In genomic region chr21:42003051-42003461, GRCh38 we compare ENCODE assay signal across 8 cellular contexts. TPM values are rescaled to one million over a fixed set of nuclear protein-coding genes. Genes with fewer than 3 reads are reported as not detected.
DNase-seq lines count a peak whose midpoint lies in the region; ATAC-seq and TF ChIP-seq lines count a peak whose summit lies in the region.
"Had no signal": no experiment of that assay in that cellular context is flagged by ENCODE, and none has a peak within 500 bp of the region (broad histone marks: within the 10 kb centered on the region; RNA-seq: fewer than 3 reads in every experiment).

No MANE protein-coding gene starts in this region.

- H3K4me3 ChIP-seq in RWPE2 (ENCODE audit: severe bottlenecking), result no peak overlapping the region
- no peak overlapping the region for H3K4me3 ChIP-seq in mammary epithelial cell (replicated peaks in 1 of 3; ENCODE audit: insufficient read depth in 1 of 3, low read depth in 2 of 3, low read length in 3 of 3)
- no peak overlapping the region for H3K4me3 ChIP-seq in CD8-positive, alpha-beta memory T cell (ENCODE audit: low read length)

- H3K36me3 Mint-ChIP-seq in CD8-positive, alpha-beta memory T cell, result peaks cover 3 to 46% (median 19%) of the 10 kb centered on the region in 3 donors

- DNase-seq in RWPE2 (ENCODE audit: low spot score) (no peak), mammary epithelial cell (peak; percentile 30), SW 1271 (lab: John Stamatoyannopoulos, UW) (no peak), NCI-H524 treated with DMSO at 0.1 percent for 48 hours (lab: John Stamatoyannopoulos, UW) (no peak)
- peak; percentile 30 for DNase-seq in stimulated activated CD4-positive, alpha-beta T cell treated with anti-CD3 and anti-CD28 coated beads, Interleukin-4, amount 100 ng/mL, for 1 hour
- no peak for DNase-seq in CD8-positive, alpha-beta memory T cell

- H3K9me3 ChIP-seq in RWPE2 (ENCODE audit: severe bottlenecking) (no peaks in the 10 kb centered on the region), mammary epithelial cell (replicated peaks; ENCODE audit: insufficient read depth, low read length) (no peaks in the 10 kb centered on the region)
- H3K9me3 ChIP-seq in CD8-positive, alpha-beta memory T cell (ENCODE audit: low read length), result no peaks in the 10 kb centered on the region

- peak; percentile 6 for ATAC-seq in GM18868 (IDR thresholded peaks at IDR 0.05; ENCODE audit: unreplicated experiment)
- ATAC-seq in RWPE2 (ENCODE audit: low read depth), result peak; percentile 25; the same call in 1 of the 3 replicates

- POLR2A ChIA-PET in CD8-positive, alpha-beta memory T cell (lab: Charles Lee), result no interaction called here

- H2AFZ ChIP-seq in mammary epithelial cell (ENCODE audit: low read depth, low read length), result no peak overlapping the region

- peaks cover 58% of the 10 kb centered on the region for H3K36me3 ChIP-seq in RWPE2 (ENCODE audit: low read depth)
- H3K36me3 ChIP-seq in mammary epithelial cell (ENCODE audit: insufficient read depth, low read length), result peaks cover 2% of the 10 kb centered on the region
- H3K36me3 ChIP-seq in CD8-positive, alpha-beta memory T cell (ENCODE audit: insufficient read depth, low read length), result peaks cover 5% of the 10 kb centered on the region

- peak overlapping the region in 2 of 8 donors; percentile 44 to 58 for H3K27ac Mint-ChIP-seq in CD8-positive, alpha-beta memory T cell

- peaks cover 16 to 51% (median 43%) of the 10 kb centered on the region in 3 donors for H3K4me1 Mint-ChIP-seq in CD8-positive, alpha-beta memory T cell

- no peaks in the 10 kb centered on the region for H3K9me3 Mint-ChIP-seq in CD8-positive, alpha-beta memory T cell
- H3K9me3 Mint-ChIP-seq: neural crest cell had no signal

- peak overlapping the region; percentile 57 for H3K27ac ChIP-seq in RWPE2 (ENCODE audit: poor library complexity, severe bottlenecking)
- H3K27ac ChIP-seq in mammary epithelial cell (ENCODE audit: insufficient read depth, low read depth, low read length), result peak overlapping the region; percentile 23
- H3K27ac ChIP-seq in CD8-positive, alpha-beta memory T cell (ENCODE audit: low read depth, low read length), result no peak overlapping the region

- CTCF ChIA-PET in mammary epithelial cell (lab: Charles Lee; ENCODE audit: low non-redundant PET), result no interaction called here
- CTCF ChIA-PET in CD8-positive, alpha-beta memory T cell (lab: Charles Lee), result interaction anchor here (1.9 kb wide), 1 partner anchor 105 kb away, joined by 7 read pairs; no protein-coding TSS in a partner anchor

- no TSS peak for BruUV-seq in mammary epithelial cell (replicated peaks; lab: Mats Ljungman, UMichigan)

- in situ Hi-C loops in mammary epithelial cell (cut with MboI; ENCODE audit: low sequenced_read_pairs in 2 of 2), result no loop called here

- WGBS in mammary epithelial cell (ENCODE audit: low coverage, missing lambda C conversion rate), result 27% methylated on average over 4 of the region's 4 CpGs

- TF ChIP-seq CTCF in RWPE2 (IDR thresholded peaks at IDR 0.05; ENCODE audit: poor library complexity, severe bottlenecking) (no peak), mammary epithelial cell (conservative IDR thresholded peaks at IDR 0.05 in 1 of 2, IDR thresholded peaks at IDR 0.05 in 1 of 2; ENCODE audit: extremely low read depth in 1 of 2, insufficient read depth in 1 of 2, low read depth in 1 of 2, low read length in 2 of 2) (no peak)

- H3K4me1 ChIP-seq in RWPE2 (ENCODE audit: insufficient read depth, poor library complexity, severe bottlenecking), result peaks cover 17% of the 10 kb centered on the region
- peaks cover 26% of the 10 kb centered on the region for H3K4me1 ChIP-seq in mammary epithelial cell (ENCODE audit: insufficient read depth, low read length)
- peaks cover 4% of the 10 kb centered on the region for H3K4me1 ChIP-seq in CD8-positive, alpha-beta memory T cell (ENCODE audit: insufficient read depth, low read length)

- intact Hi-C loops in mammary epithelial cell (cut with micrococcal nuclease), result no loop called here

- H3K9ac ChIP-seq in mammary epithelial cell (ENCODE audit: insufficient read depth, low read length), result no peak overlapping the region

- H3K79me2 ChIP-seq in mammary epithelial cell (ENCODE audit: insufficient read depth, low read length), result peaks cover 68% of the 10 kb centered on the region

- H4K20me1 ChIP-seq in mammary epithelial cell (ENCODE audit: insufficient read depth, low read length), result no peaks in the 10 kb centered on the region

- peak overlapping the region; percentile 18 for H3K4me2 ChIP-seq in mammary epithelial cell (ENCODE audit: insufficient read depth, low read depth, low read length)

- peak overlapping the region in 2 of 7 donors; percentile 1 to 32 for H3K4me3 Mint-ChIP-seq in CD8-positive, alpha-beta memory T cell
- H3K4me3 Mint-ChIP-seq: neural crest cell had no signal

- no peaks in the 10 kb centered on the region for H3K27me3 Mint-ChIP-seq in CD8-positive, alpha-beta memory T cell

- no peaks in the 10 kb centered on the region for H3K27me3 ChIP-seq in RWPE2 (ENCODE audit: insufficient read depth, poor library complexity, severe bottlenecking)
- no peaks in the 10 kb centered on the region for H3K27me3 ChIP-seq in mammary epithelial cell (ENCODE audit: insufficient read depth, low read length)
- no peaks in the 10 kb centered on the region for H3K27me3 ChIP-seq in CD8-positive, alpha-beta memory T cell (ENCODE audit: insufficient read depth, low read length, poor library complexity, severe bottlenecking)

- dilution Hi-C loops in mammary epithelial cell (cut with HindIII; ENCODE audit: low sequenced_read_pairs), result no loop called here

RNA-seq across cellular contexts. Expression of gene ZBTB21, which starts 7.1 kb away (rescaled TPM):
- total RNA-seq in mammary epithelial cell, result 10 to 100 TPM; 16.3 to 22.4 TPM
- polyA plus RNA-seq in mammary epithelial cell, result 6.7 TPM
- polyA minus RNA-seq in mammary epithelial cell, result 11.0 TPM
- total RNA-seq in CD8-positive, alpha-beta memory T cell, result 10 to 100 TPM; 39.0 to 43.6 TPM
- polyA plus RNA-seq in CD8-positive, alpha-beta memory T cell, result 5.9 TPM

RNA-seq across cellular contexts. Expression of gene C2CD2, which starts 49.2 kb away (rescaled TPM):
- 10 to 100 TPM; 29.1 to 36.7 TPM for total RNA-seq in mammary epithelial cell
- 28.0 TPM for polyA plus RNA-seq in mammary epithelial cell
- 90.3 TPM for polyA minus RNA-seq in mammary epithelial cell
- total RNA-seq in CD8-positive, alpha-beta memory T cell, result 1 to 10 TPM; 4.3 to 5.0 TPM
- 2.3 TPM for polyA plus RNA-seq in CD8-positive, alpha-beta memory T cell

Comparison
In these comparisons a context has a peak if more than half of its experiments do, and no peak if none do; other contexts are left out.
1. DNase-seq: peak in mammary epithelial cell (single experiment) and stimulated activated CD4-positive, alpha-beta T cell treated with anti-CD3 and anti-CD28 coated beads, Interleukin-4, amount 100 ng/mL, for 1 hour (single experiment); none in RWPE2 (single experiment), SW 1271 (0 of 2), CD8-positive, alpha-beta memory T cell (0 of 5) and NCI-H524 treated with DMSO at 0.1 percent for 48 hours (single experiment).
2. RNA of gene C2CD2, which starts 49.2 kb away (total RNA-seq): 29.1 to 36.7 TPM in mammary epithelial cell; 4.3 to 5.0 TPM in CD8-positive, alpha-beta memory T cell; every median in the first group is over 4 times any median in the second.